In genomic region chr9:138098908-138099791, GRCh38 we compare ENCODE assay signal across 20 cellular contexts.
DNase-seq lines count a peak whose midpoint lies in the region; ATAC-seq and TF ChIP-seq lines count a peak whose summit lies in the region.
"Had no signal": no experiment of that assay in that cellular context is flagged by ENCODE, and none has a peak within 500 bp of the region (broad histone marks: within the 10 kb centered on the region; RNA-seq: fewer than 3 reads in every experiment).

No MANE protein-coding gene starts in this region.

- H3K23ac ChIP-seq in mesenchymal stem cell (ENCODE audit: low read length in 2 of 2), result no peak overlapping the region

- DNase-seq in activated effector memory CD4-positive, alpha-beta T cell treated with anti-CD3 and anti-CD28 coated beads, Interleukin-2, amount 50 U/mL, for 16 hours, result peak; percentile 55
- no peak for DNase-seq in activated effector memory CD4-positive, alpha-beta T cell treated with Interleukin-2 at 50 U/mL for 16 hours
- DNase-seq in dorsolateral prefrontal cortex (peak in 3 of 10 donors; percentile 12 to 58 (median 42)), mesenchymal stem cell (no peak), upper lobe of left lung (peak; percentile 20 to 37), NCI-H1930 (lab: John Stamatoyannopoulos, UW) (no peak), NCI-H1105 (lab: John Stamatoyannopoulos, UW) (no peak), hippocampal formation (lab: John Stamatoyannopoulos, UW) (no peak)
- DNase-seq: activated CD4-positive, CD25-positive, alpha-beta regulatory T cell treated with anti-CD3 and anti-CD28 coated beads, Interleukin-2, amount 50 U/mL, for 72 hours; activated gamma-delta T cell; amniotic stem cell; Calu3; NCI-H226; PC-3; SIG-M5; T-helper 2 cell had no signal

- no peak overlapping the region for H2BK15ac ChIP-seq in mesenchymal stem cell (ENCODE audit: low read depth, poor library complexity, severe bottlenecking)

- no peak for TF ChIP-seq EP300 in upper lobe of left lung (IDR thresholded peaks at IDR 0.05)

- H3K18ac ChIP-seq in mesenchymal stem cell (ENCODE audit: low read depth in 1 of 2, low read length in 2 of 2), result no peak overlapping the region

- H3K4me1 ChIP-seq in mesenchymal stem cell (ENCODE audit: control insufficient read depth, insufficient read depth, low read depth, low read length), result peaks cover 2% of the 10 kb centered on the region
- no peaks in the 10 kb centered on the region for H3K4me1 ChIP-seq in upper lobe of left lung
- H3K4me1 ChIP-seq: parathyroid adenoma, uterus had no signal

- no peak overlapping the region for H3K9ac ChIP-seq in mesenchymal stem cell (ENCODE audit: low read length)
- H3K9ac ChIP-seq: BLaER1, parathyroid adenoma had no signal

- H2AFZ ChIP-seq in mesenchymal stem cell (ENCODE audit: low read depth, low read length), result no peak overlapping the region
- H2AFZ ChIP-seq: parathyroid adenoma had no signal

- no peak overlapping the region for H2AK5ac ChIP-seq in mesenchymal stem cell (ENCODE audit: low read length, severe bottlenecking)

- H4K91ac ChIP-seq in mesenchymal stem cell (ENCODE audit: low read length), result peak overlapping the region; percentile 64

- H3K27me3 ChIP-seq in dorsolateral prefrontal cortex (no peaks in the 10 kb centered on the region), mesenchymal stem cell (ENCODE audit: control insufficient read depth in 1 of 2, insufficient read depth in 1 of 2, low read length in 2 of 2) (no peaks in the 10 kb centered on the region), upper lobe of left lung (no peaks in the 10 kb centered on the region)
- H3K27me3 ChIP-seq: BLaER1, uterus had no signal

- no peaks in the 10 kb centered on the region for H3K79me1 ChIP-seq in mesenchymal stem cell (replicated peaks; ENCODE audit: low read length, poor library complexity, severe bottlenecking)

- no peak overlapping the region for H3K4me2 ChIP-seq in mesenchymal stem cell (ENCODE audit: low read length, poor library complexity, severe bottlenecking)
- H3K4me2 ChIP-seq: BLaER1 had no signal

- H3K4me3 ChIP-seq in dorsolateral prefrontal cortex, result no peak overlapping the region
- H3K4me3 ChIP-seq in mesenchymal stem cell (ENCODE audit: insufficient read depth in 1 of 2, low read depth in 1 of 2, low read length in 2 of 2), result no peak overlapping the region
- no peak overlapping the region for H3K4me3 ChIP-seq in upper lobe of left lung
- H3K4me3 ChIP-seq: BLaER1, heart left ventricle, uterus had no signal

- WGBS in mesenchymal stem cell, result 91% methylated on average over 22 of the region's 22 CpGs
- WGBS in upper lobe of left lung, 2 donors, result 91 to 93% methylated on average over 20 to 22 of the region's 22 CpGs

- TF ChIP-seq CTCF in dorsolateral prefrontal cortex (IDR thresholded peaks at IDR 0.05 in 54 of 56, conservative IDR thresholded peaks at IDR 0.05 in 2 of 56; ENCODE audit: low read depth in 1 of 56, partially characterized antibody in 56 of 56) (no peak), upper lobe of left lung (IDR thresholded peaks at IDR 0.05) (no peak)

- H2BK5ac ChIP-seq in mesenchymal stem cell (ENCODE audit: low read depth, low read length, poor library complexity, severe bottlenecking), result no peak overlapping the region

- no peak for ATAC-seq in upper lobe of left lung (ENCODE audit: low FRiP score in 2 of 2)
- ATAC-seq: PC-3 had no signal

- H4K8ac ChIP-seq in mesenchymal stem cell (ENCODE audit: low read length), result no peak overlapping the region

- no peak overlapping the region for H3K4ac ChIP-seq in mesenchymal stem cell (ENCODE audit: low read depth in 1 of 2, low read length in 2 of 2)

- H3K27ac ChIP-seq in dorsolateral prefrontal cortex, result peak overlapping the region in 38 of 59 donors; percentile 14 to 81 (median 51)
- no peak overlapping the region for H3K27ac ChIP-seq in mesenchymal stem cell (ENCODE audit: low read length, poor library complexity, severe bottlenecking)
- no peak overlapping the region for H3K27ac ChIP-seq in upper lobe of left lung
- H3K27ac ChIP-seq: BLaER1, heart left ventricle, parathyroid adenoma, uterus had no signal

- no peak overlapping the region for H2BK12ac ChIP-seq in mesenchymal stem cell (ENCODE audit: low read length in 2 of 2)

- H2BK120ac ChIP-seq in mesenchymal stem cell (ENCODE audit: low read depth, low read length), result no peak overlapping the region

- intact Hi-C loops in dorsolateral prefrontal cortex (cut with DNase I), result no loop called here

- no peaks in the 10 kb centered on the region for H3K36me3 ChIP-seq in mesenchymal stem cell (ENCODE audit: control insufficient read depth in 1 of 2, insufficient read depth in 2 of 2, low read depth in 1 of 2, low read length in 2 of 2)
- H3K36me3 ChIP-seq in upper lobe of left lung, result no peaks in the 10 kb centered on the region
- H3K36me3 ChIP-seq: BLaER1, heart left ventricle, uterus had no signal

- peak overlapping the region in 1 of 2 experiments; percentile 31 for H3K14ac ChIP-seq in mesenchymal stem cell (ENCODE audit: low read length in 2 of 2)

- no peaks in the 10 kb centered on the region for H3K9me3 ChIP-seq in mesenchymal stem cell (ENCODE audit: control insufficient read depth, low read length)
- no peaks in the 10 kb centered on the region for H3K9me3 ChIP-seq in upper lobe of left lung
- H3K9me3 ChIP-seq: BLaER1, uterus had no signal

- TF ChIP-seq POLR2A in upper lobe of left lung (IDR thresholded peaks at IDR 0.05), result no peak

Comparison
In these comparisons a context has a peak if more than half of its experiments do, and no peak if none do; other contexts are left out.
1. DNase-seq: peak in activated effector memory CD4-positive, alpha-beta T cell treated with anti-CD3 and anti-CD28 coated beads, Interleukin-2, amount 50 U/mL, for 16 hours (single experiment) and upper lobe of left lung (2 of 2); none in activated effector memory CD4-positive, alpha-beta T cell treated with Interleukin-2 at 50 U/mL for 16 hours (single experiment), mesenchymal stem cell (single experiment), NCI-H1930 (0 of 2), NCI-H1105 (single experiment) and hippocampal formation (0 of 2).
2. H3K27ac ChIP-seq: peak in dorsolateral prefrontal cortex (38 of 59); none in mesenchymal stem cell (single experiment) and upper lobe of left lung (0 of 4).